In the genomic region with DNA sequence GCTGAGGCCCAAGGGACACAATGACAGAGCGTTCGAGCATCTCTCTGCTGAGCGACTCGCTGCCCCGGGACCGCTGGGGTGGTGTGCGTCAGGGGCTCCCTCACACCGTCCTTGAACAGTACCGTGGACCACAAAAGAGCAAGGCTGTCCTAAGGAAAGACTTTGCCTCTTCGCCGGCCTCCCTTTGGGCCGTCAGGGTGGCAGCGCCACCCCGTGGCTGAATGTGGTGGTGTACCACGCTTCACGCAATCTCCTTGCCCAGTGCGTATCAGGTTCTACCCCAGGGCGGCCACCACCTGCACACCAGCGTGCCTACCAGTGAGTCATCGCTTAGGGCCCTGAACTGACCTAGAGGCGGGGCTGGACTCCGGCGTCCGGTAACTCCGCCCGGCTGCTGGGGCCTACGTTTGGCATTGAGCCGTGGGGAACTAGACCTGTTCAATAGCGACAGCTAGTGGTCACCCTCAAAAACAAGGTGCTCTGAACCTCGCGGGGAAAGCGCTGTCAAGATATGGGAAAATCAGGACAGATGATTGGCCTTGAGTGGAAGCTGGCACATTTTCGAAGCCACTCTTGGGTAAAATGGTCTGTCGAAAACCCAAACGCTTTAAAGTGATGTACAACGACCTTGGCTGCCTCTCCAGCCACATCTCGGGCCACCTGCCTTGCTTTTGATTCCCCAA, we compare ENCODE assay signal across 8 cellular contexts. TPM values are rescaled to one million over a fixed set of nuclear protein-coding genes. Genes with fewer than 3 reads are reported as not detected.
DNase-seq lines count a peak whose midpoint lies in the region; ATAC-seq and TF ChIP-seq lines count a peak whose summit lies in the region.

No MANE protein-coding gene starts in this region.

- WGBS in right cardiac atrium: 12% methylated on average over 37 of the region's 37 CpGs

- H3K4me3 ChIP-seq in HL-60 (replicated peaks; ENCODE audit: insufficient read depth, low read length): no peak overlapping the region
- H3K4me3 ChIP-seq in right cardiac atrium (ENCODE audit: low read length): no peak overlapping the region
- peak overlapping the region in 1 of 2 donors; percentile 23 for H3K4me3 ChIP-seq in uterus

- H3K27me3 ChIP-seq in HL-60 (ENCODE audit: insufficient read depth, poor library complexity, severe bottlenecking): no peaks in the 10 kb centered on the region
- H3K27me3 ChIP-seq in right cardiac atrium (ENCODE audit: control insufficient read depth, insufficient read depth): no peaks in the 10 kb centered on the region
- H3K27me3 ChIP-seq in uterus: no peaks in the 10 kb centered on the region

- H3K4me1 ChIP-seq in right cardiac atrium (ENCODE audit: control insufficient read depth, insufficient read depth, low read length) (peaks cover 7% of the 10 kb centered on the region), uterus (no peaks in the 10 kb centered on the region)

- H3K27me3 Mint-ChIP-seq in T-helper 1 cell treated with Interleukin-12 subunit alpha and Interleukin-12 subunit beta and Interleukin-4 antibody, amounts not matched to agents 30 μg/mL and 1 μg/mL, for 36 hours (ENCODE audit: low read depth): no peaks in the 10 kb centered on the region

- peak overlapping the region; percentile 83 for H3K4me3 Mint-ChIP-seq in T-helper 1 cell treated with Interleukin-12 subunit alpha and Interleukin-12 subunit beta and Interleukin-4 antibody, amounts not matched to agents 30 μg/mL and 1 μg/mL, for 36 hours

- no peaks in the 10 kb centered on the region for H3K9me3 Mint-ChIP-seq in T-helper 1 cell treated with Interleukin-12 subunit alpha and Interleukin-12 subunit beta and Interleukin-4 antibody, amounts not matched to agents 30 μg/mL and 1 μg/mL, for 36 hours

- peak; percentile 85 for ATAC-seq in GM19467 (IDR thresholded peaks at IDR 0.05; ENCODE audit: unreplicated experiment)
- ATAC-seq in right cardiac atrium: peak; percentile 97 to 99

- H3K9me3 ChIP-seq in right cardiac atrium (ENCODE audit: control insufficient read depth, low read length) (no peaks in the 10 kb centered on the region), uterus (no peaks in the 10 kb centered on the region)

- no peak for TF ChIP-seq POLR2A in uterus (IDR thresholded peaks at IDR 0.05)

- intact Hi-C loops in right cardiac atrium (cut with DNase I) (loop anchor here (2.0 to 10.0 kb wide), 5 partner anchors 50 to 171 kb away; no protein-coding TSS in a partner anchor), uterus (cut with DNase I; ENCODE audit: low total_unique reads) (no loop called here)

- H3K4me1 Mint-ChIP-seq in T-helper 1 cell treated with Interleukin-12 subunit alpha and Interleukin-12 subunit beta and Interleukin-4 antibody, amounts not matched to agents 30 μg/mL and 1 μg/mL, for 36 hours (ENCODE audit: low read depth): peaks cover 58% of the 10 kb centered on the region

- no peaks in the 10 kb centered on the region for H3K36me3 ChIP-seq in uterus

- H3K27ac ChIP-seq in HL-60 (replicated peaks) (peak overlapping the region; percentile 38; the same call in 1 of the 2 replicates), angular gyrus (ENCODE audit: low read depth, low read length) (peak overlapping the region; percentile 79), right cardiac atrium (ENCODE audit: low read length) (peak overlapping the region; percentile 38), uterus (peak overlapping the region in 1 of 2 donors; percentile 17)

- peak; percentile 43 to 95 (median 82) for DNase-seq in C1 segment of cervical spinal cord (lab: John Stamatoyannopoulos, UW)
- DNase-seq in HL-60 (ENCODE audit: low read depth in 1 of 2, low spot score in 1 of 2): peak; percentile 92 to 94
- DNase-seq in right cardiac atrium: peak; percentile 91 to 95 (median 95)
- DNase-seq in putamen (ENCODE audit: low spot score): peak; percentile 84
- peak; percentile 82 to 83 for DNase-seq in uterus

- H3K27ac Mint-ChIP-seq in T-helper 1 cell treated with Interleukin-12 subunit alpha and Interleukin-12 subunit beta and Interleukin-4 antibody, amounts not matched to agents 30 μg/mL and 1 μg/mL, for 36 hours: peak overlapping the region; percentile 96

- TF ChIP-seq CTCF in HL-60 (IDR thresholded peaks at IDR 0.05; ENCODE audit: insufficient read depth, low read length) (peak; percentile 41), uterus (IDR thresholded peaks at IDR 0.05) (peak; percentile 64 to 85 (median 74))

- peaks cover 5% of the 10 kb centered on the region for H3K36me3 Mint-ChIP-seq in T-helper 1 cell treated with Interleukin-12 subunit alpha and Interleukin-12 subunit beta and Interleukin-4 antibody, amounts not matched to agents 30 μg/mL and 1 μg/mL, for 36 hours (ENCODE audit: low read depth)

RNA-seq across cellular contexts. Expression of a gene that starts 8.1 kb away (rescaled TPM):
- total RNA-seq in right cardiac atrium (1 to 10 TPM in 3 of 4 donors, under 1 TPM in 1; 0.91 to 2.7 (median 1.4) TPM), uterus (1 to 10 TPM in 3 of 4 donors, not detected in 1; 1.3 to 3.2 (median 1.3) TPM)
- 0.63 TPM for polyA plus RNA-seq in right cardiac atrium

RNA-seq across cellular contexts. Expression of a gene that starts 36.6 kb away (rescaled TPM):
- 1 to 10 TPM; 1.9 to 3.3 (median 2.8) TPM for total RNA-seq in right cardiac atrium
- polyA plus RNA-seq in right cardiac atrium: 1.4 TPM
- 1 to 10 TPM in 3 of 4 donors, under 1 TPM in 1; 0.88 to 5.0 (median 1.3) TPM for total RNA-seq in uterus

RNA-seq across cellular contexts. Expression of a gene that starts 43.1 kb away (rescaled TPM):
- total RNA-seq in right cardiac atrium (1 to 10 TPM; 1.0 to 4.3 (median 2.7) TPM), uterus (10 to 100 TPM in 1 of 4 donors, 1 to 10 TPM in 2, under 1 TPM in 1; 0.59 to 12.8 (median 2.2) TPM)
- 1.5 TPM for polyA plus RNA-seq in right cardiac atrium

RNA-seq across cellular contexts. Expression of a gene that starts 58.2 kb away (rescaled TPM):
- total RNA-seq in right cardiac atrium: 10 to 100 TPM; 27.7 to 45.4 (median 36.4) TPM
- polyA plus RNA-seq in right cardiac atrium: 22.6 TPM
- 10 to 100 TPM in 1 of 4 donors, 1 to 10 TPM in 2, under 1 TPM in 1; 0.88 to 28.3 (median 4.0) TPM for total RNA-seq in uterus
